Comparison of ENCODE assay signal across 32 cellular contexts in the genomic region with DNA sequence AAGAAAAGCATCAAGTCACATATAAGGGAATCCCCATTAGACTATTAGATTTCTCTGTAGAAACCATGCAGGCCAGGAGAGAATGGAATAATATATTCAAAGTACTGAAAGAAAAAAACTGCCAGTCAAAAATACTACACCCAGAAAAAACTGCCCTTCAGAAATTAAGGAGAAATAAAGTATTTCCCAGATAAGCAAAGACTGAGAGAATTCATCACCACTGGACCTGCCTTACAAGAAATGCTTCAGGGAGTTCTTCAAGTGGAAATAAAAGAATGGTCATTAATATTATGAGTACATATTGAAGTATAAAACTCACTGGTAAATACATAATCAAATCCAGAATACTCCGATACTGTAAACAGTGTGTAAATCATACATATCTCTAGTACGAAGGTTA.
"Had no signal": no experiment of that assay in that cellular context is flagged by ENCODE, and none has a peak within 500 bp of the region (broad histone marks: within the 10 kb centered on the region; RNA-seq: fewer than 3 reads in every experiment).

No MANE protein-coding gene starts in this region.

- H3K4me2 ChIP-seq: SK-N-SH had no signal

- H3K4me1 ChIP-seq: Peyer's patch, SJSA1 had no signal

- H3K27me3 Mint-ChIP-seq: activated B cell treated with CpG ODN at 0.5 μM for 24 hours; activated CD4-positive, alpha-beta memory T cell treated with anti-CD3 and anti-CD28 coated beads for 36 hours; activated T-cell treated with anti-CD3 and anti-CD28 coated beads, Interleukin-2, amount 50 U/mL, for 24 hours had no signal

- FAIRE-seq: colon had no signal

- DNase-seq: activated B cell treated with CpG ODN at 0.5 μM for 24 hours; activated CD4-positive, alpha-beta memory T cell treated with anti-CD3 and anti-CD28 coated beads for 36 hours; activated CD4-positive, alpha-beta T cell treated with anti-CD3 and anti-CD28 coated beads for 48 hours; activated CD4-positive, CD25-positive, alpha-beta regulatory T cell treated with anti-CD3 and anti-CD28 coated beads, Interleukin-2, amount 50 U/mL, for 72 hours; activated effector memory CD4-positive, alpha-beta T cell treated with Interleukin-2 at 50 U/mL for 16 hours; activated naive CD4-positive, alpha-beta T cell treated with anti-CD3 and anti-CD28 coated beads, Interleukin-2, amount 50 U/mL, for 16 hours; activated T-cell treated with anti-CD3 and anti-CD28 coated beads, Interleukin-2, amount 50 U/mL, for 24 hours; amniotic stem cell; aorta; brain microvascular endothelial cell; central memory CD4-positive, alpha-beta T cell; NCI-H1105; NCI-H1417 treated with DMSO at 0.1 percent for 48 hours; NCI-H187 treated with DMSO at 0.1 percent for 48 hours; NCI-H2081; NCI-H2171 treated with DMSO at 0.1 percent for 48 hours; NCI-H2227 treated with DMSO at 0.1 percent for 48 hours; NCI-H446; NCI-H510A treated with DMSO at 0.1 percent for 48 hours; NCI-H69; NCI-H82; PC-3; Peyer's patch; RPMI8226; SHP77 treated with DMSO at 0.1 percent for 48 hours; SK-N-SH had no signal

- H3K27ac ChIP-seq: brain microvascular endothelial cell, Peyer's patch, SJSA1, VCaP had no signal

- H3K27ac Mint-ChIP-seq: activated B cell treated with CpG ODN at 0.5 μM for 24 hours; activated CD4-positive, alpha-beta memory T cell treated with anti-CD3 and anti-CD28 coated beads for 36 hours had no signal

- H3K4me3 Mint-ChIP-seq: activated B cell treated with CpG ODN at 0.5 μM for 24 hours; activated CD4-positive, alpha-beta memory T cell treated with anti-CD3 and anti-CD28 coated beads for 36 hours; activated T-cell treated with anti-CD3 and anti-CD28 coated beads, Interleukin-2, amount 50 U/mL, for 24 hours; activated T-helper 1 cell treated with anti-CD3 and anti-CD28 coated beads, Interleukin-12 subunit alpha, Interleukin-12 subunit beta, Interleukin-2, Interleukin-4 antibody, amounts not matched to agents 30 ng/mL and 10 ng/mL and 1 ng/mL, durations not matched to agents 14 hours and 24 hours and 36 hours; T-helper 1 cell treated with Interleukin-12 subunit alpha and Interleukin-12 subunit beta and Interleukin-4 antibody, amounts not matched to agents 30 μg/mL and 1 μg/mL, for 36 hours; T-helper 2 cell treated with Interferon-gamma antibody and Interleukin-4, amounts not matched to agents 5 μg/mL and 100 μg/mL, for 36 hours had no signal

- H3K27me3 ChIP-seq: brain microvascular endothelial cell, Peyer's patch, SJSA1 had no signal

- H3K36me3 ChIP-seq: brain microvascular endothelial cell, Peyer's patch had no signal

- ATAC-seq: PC-3 had no signal

- H3K9me3 ChIP-seq: SJSA1, SK-N-SH had no signal

- H3K9ac ChIP-seq: SK-N-SH had no signal

- H3K4me3 ChIP-seq: Peyer's patch, SJSA1 had no signal
